In the genomic region with DNA sequence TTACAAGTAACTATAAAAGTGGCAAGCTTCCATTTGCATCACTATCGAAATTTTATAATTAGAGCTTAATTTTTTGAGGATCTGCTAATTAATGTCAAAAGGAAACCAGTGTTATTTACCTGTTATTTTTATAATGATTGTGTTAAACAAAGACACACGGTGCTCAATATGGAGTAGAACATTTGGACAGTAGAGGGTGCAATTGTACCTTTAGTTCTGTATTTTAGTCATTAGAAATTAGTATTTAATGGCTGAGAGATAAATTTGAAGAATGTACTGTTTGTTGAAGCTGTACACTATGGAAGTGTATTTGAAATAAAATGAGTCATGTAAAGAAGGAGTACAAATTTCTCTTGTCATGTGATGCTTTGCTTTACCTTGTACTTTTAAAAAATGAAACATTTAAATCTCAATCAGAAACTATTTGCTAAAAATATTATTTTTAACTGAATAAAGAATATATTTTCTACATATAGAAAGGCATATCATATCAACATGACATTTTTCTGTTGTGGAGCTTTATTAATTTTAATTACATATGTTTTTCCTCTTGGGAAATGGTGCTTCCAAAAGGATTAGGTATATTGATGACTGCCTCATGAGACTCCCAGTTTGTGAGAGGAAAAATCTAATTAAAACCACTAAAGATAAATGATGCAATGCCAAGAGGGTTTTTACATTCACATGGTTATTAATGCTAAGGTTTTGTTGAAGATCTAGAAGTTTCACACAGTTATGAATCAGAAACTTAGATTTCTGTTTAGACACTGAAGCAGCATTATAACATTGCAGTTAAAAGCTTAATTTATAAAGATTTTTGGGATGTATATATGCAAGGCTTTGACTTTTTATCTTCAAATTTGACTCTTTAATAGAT, we compare ENCODE assay signal across 9 cellular contexts. TPM values are rescaled to one million over a fixed set of nuclear protein-coding genes. Genes with fewer than 3 reads are reported as not detected.
DNase-seq lines count a peak whose midpoint lies in the region; ATAC-seq, FAIRE-seq and TF ChIP-seq lines count a peak whose summit lies in the region.
"Had no signal": no experiment of that assay in that cellular context is flagged by ENCODE, and none has a peak within 500 bp of the region (broad histone marks: within the 10 kb centered on the region; RNA-seq: fewer than 3 reads in every experiment).

No MANE protein-coding gene starts in this region.

- H3K27ac ChIP-seq in ACC112 (ENCODE audit: low read depth, low read length) (peak overlapping the region; percentile 12; the same call in 1 of the 2 replicates), keratinocyte (ENCODE audit: control insufficient read depth, insufficient read depth, low read length) (no peak overlapping the region)
- H3K27ac ChIP-seq in CD8-positive, alpha-beta T cell (ENCODE audit: low read depth, low read length) = no peak overlapping the region

- POLR2A ChIA-PET in CD8-positive, alpha-beta T cell (lab: Charles Lee) = no interaction called here
- POLR2A ChIA-PET in naive thymus-derived CD8-positive, alpha-beta T cell (lab: Charles Lee) = no interaction called here

- H3K4me3 Mint-ChIP-seq in HFFc6 = no peak overlapping the region
- no peak overlapping the region for H3K4me3 Mint-ChIP-seq in CD8-positive, alpha-beta T cell
- H3K4me3 Mint-ChIP-seq in naive thymus-derived CD8-positive, alpha-beta T cell = no peak overlapping the region
- H3K4me3 Mint-ChIP-seq: activated naive CD4-positive, alpha-beta T cell treated with anti-CD3 and anti-CD28 coated beads, Interleukin-2, amount 50 U/mL, for 24 hours had no signal

- H4K20me1 ChIP-seq in keratinocyte (ENCODE audit: control insufficient read depth, extremely low read depth, insufficient read depth, low read length) = no peaks in the 10 kb centered on the region

- peaks cover 7% of the 10 kb centered on the region; the same call in 1 of the 2 replicates for H3K4me1 Mint-ChIP-seq in HFFc6 (ENCODE audit: low read depth)
- no peaks in the 10 kb centered on the region for H3K4me1 Mint-ChIP-seq in CD8-positive, alpha-beta T cell (ENCODE audit: low read depth)
- no peaks in the 10 kb centered on the region for H3K4me1 Mint-ChIP-seq in naive thymus-derived CD8-positive, alpha-beta T cell
- H3K4me1 Mint-ChIP-seq: activated naive CD4-positive, alpha-beta T cell treated with anti-CD3 and anti-CD28 coated beads, Interleukin-2, amount 50 U/mL, for 24 hours had no signal

- no peaks in the 10 kb centered on the region for H3K9me3 Mint-ChIP-seq in HFFc6
- H3K9me3 Mint-ChIP-seq in CD8-positive, alpha-beta T cell = no peaks in the 10 kb centered on the region
- H3K9me3 Mint-ChIP-seq in naive thymus-derived CD8-positive, alpha-beta T cell = no peaks in the 10 kb centered on the region
- H3K9me3 Mint-ChIP-seq: activated naive CD4-positive, alpha-beta T cell treated with anti-CD3 and anti-CD28 coated beads, Interleukin-2, amount 50 U/mL, for 24 hours had no signal

- H3K9ac ChIP-seq in keratinocyte (ENCODE audit: control insufficient read depth, extremely low read depth, insufficient read depth, low read length) = no peak overlapping the region

- H3K9me1 ChIP-seq in keratinocyte (ENCODE audit: control insufficient read depth, extremely low read depth, insufficient read depth, low read length) = no peaks in the 10 kb centered on the region

- DNase-seq in HFFc6 (peak; percentile 58), amniotic epithelial cell (ENCODE audit: low read depth) (peak; percentile 57), keratinocyte (ENCODE audit: low read depth, low spot score) (no peak), ureter (ENCODE audit: low spot score) (no peak)
- DNase-seq in CD8-positive, alpha-beta T cell = no peak
- no peak for DNase-seq in naive thymus-derived CD8-positive, alpha-beta T cell
- DNase-seq in activated CD4-positive, alpha-beta T cell treated with anti-CD3 and anti-CD28 coated beads for 1 hour = no peak

- CTCF ChIA-PET in CD8-positive, alpha-beta T cell (lab: Charles Lee) = interaction anchor here (1.2 kb wide), 1 partner anchor 358 kb away, joined by 3 read pairs; no protein-coding TSS in a partner anchor

- dilution Hi-C loops in keratinocyte (cut with MboI; ENCODE audit: extremely low pct_ligation_motif_present, low sequenced_read_pairs) = no loop called here

- no peak overlapping the region for H3K4me3 ChIP-seq in ACC112 (ENCODE audit: low read depth, low read length)
- no peak overlapping the region for H3K4me3 ChIP-seq in keratinocyte (ENCODE audit: control insufficient read depth in 2 of 3, extremely low read depth in 1 of 3, insufficient read depth in 2 of 3, low read depth in 1 of 3, low read length in 3 of 3)
- no peak overlapping the region for H3K4me3 ChIP-seq in CD8-positive, alpha-beta T cell (ENCODE audit: low read depth, low read length)

- intact Hi-C loops in CD8-positive, alpha-beta T cell (cut with DNase I, micrococcal nuclease) = no loop called here

- H3K36me3 Mint-ChIP-seq in HFFc6 (ENCODE audit: low read depth) = no peaks in the 10 kb centered on the region
- H3K36me3 Mint-ChIP-seq in CD8-positive, alpha-beta T cell = no peaks in the 10 kb centered on the region
- H3K36me3 Mint-ChIP-seq in naive thymus-derived CD8-positive, alpha-beta T cell = no peaks in the 10 kb centered on the region
- H3K36me3 Mint-ChIP-seq: activated naive CD4-positive, alpha-beta T cell treated with anti-CD3 and anti-CD28 coated beads, Interleukin-2, amount 50 U/mL, for 24 hours had no signal

- ATAC-seq in CD8-positive, alpha-beta T cell = no peak
- no peak for ATAC-seq in naive thymus-derived CD8-positive, alpha-beta T cell

- H3K27me3 Mint-ChIP-seq in HFFc6 (ENCODE audit: insufficient read depth) = no peaks in the 10 kb centered on the region
- H3K27me3 Mint-ChIP-seq in CD8-positive, alpha-beta T cell (ENCODE audit: low read depth) = no peaks in the 10 kb centered on the region
- H3K27me3 Mint-ChIP-seq in naive thymus-derived CD8-positive, alpha-beta T cell = peaks cover 0 to 3% (median 0%) of the 10 kb centered on the region in 5 donors

- no peaks in the 10 kb centered on the region for H3K79me2 ChIP-seq in ACC112 (ENCODE audit: control insufficient read depth, insufficient read depth, low read length, unreplicated experiment)
- H3K79me2 ChIP-seq in keratinocyte (ENCODE audit: control insufficient read depth, insufficient read depth, low read length) = no peaks in the 10 kb centered on the region

- H3K4me1 ChIP-seq in ACC112 (ENCODE audit: control insufficient read depth, insufficient read depth, low read length, unreplicated experiment) (peaks cover 12% of the 10 kb centered on the region), keratinocyte (ENCODE audit: control insufficient read depth, extremely low read depth, insufficient read depth, low read length) (no peaks in the 10 kb centered on the region)
- H3K4me1 ChIP-seq in CD8-positive, alpha-beta T cell (ENCODE audit: insufficient read depth, low read length) = no peaks in the 10 kb centered on the region

- H3K27ac Mint-ChIP-seq in HFFc6 = no peak overlapping the region
- H3K27ac Mint-ChIP-seq in CD8-positive, alpha-beta T cell = no peak overlapping the region
- H3K27ac Mint-ChIP-seq in naive thymus-derived CD8-positive, alpha-beta T cell = no peak overlapping the region
- H3K27ac Mint-ChIP-seq: activated naive CD4-positive, alpha-beta T cell treated with anti-CD3 and anti-CD28 coated beads, Interleukin-2, amount 50 U/mL, for 24 hours had no signal

- H3K27me3 ChIP-seq in ACC112 (ENCODE audit: insufficient read depth, low read length) (no peaks in the 10 kb centered on the region), keratinocyte (ENCODE audit: control insufficient read depth, extremely low read depth, insufficient read depth, low read length) (no peaks in the 10 kb centered on the region)
- H3K27me3 ChIP-seq in CD8-positive, alpha-beta T cell (ENCODE audit: insufficient read depth, low read length) = no peaks in the 10 kb centered on the region

- H2AFZ ChIP-seq in ACC112 (ENCODE audit: low read length, unreplicated experiment) (no peak overlapping the region), keratinocyte (ENCODE audit: control insufficient read depth, low read length) (no peak overlapping the region)

- FAIRE-seq in keratinocyte (lab: Jason Lieb, UNC) = no peak

- H3K36me3 ChIP-seq in ACC112 (ENCODE audit: insufficient read depth, low read length) (no peaks in the 10 kb centered on the region), keratinocyte (ENCODE audit: control insufficient read depth in 2 of 2, extremely low read depth in 1 of 2, insufficient read depth in 2 of 2, low read length in 2 of 2) (no peaks in the 10 kb centered on the region)
- no peaks in the 10 kb centered on the region for H3K36me3 ChIP-seq in CD8-positive, alpha-beta T cell (ENCODE audit: insufficient read depth, low read length)

- H3K9me3 ChIP-seq in keratinocyte (ENCODE audit: control insufficient read depth, low read depth, low read length) = no peaks in the 10 kb centered on the region
- H3K9me3 ChIP-seq in CD8-positive, alpha-beta T cell (ENCODE audit: low read length) = no peaks in the 10 kb centered on the region

- no peak overlapping the region for H3K4me2 ChIP-seq in keratinocyte (ENCODE audit: control insufficient read depth, extremely low read depth, insufficient read depth, low read depth, low read length)

- TF ChIP-seq CTCF in HFFc6 (IDR thresholded peaks at IDR 0.05) = peak; percentile 90
- TF ChIP-seq CTCF in keratinocyte (optimal IDR thresholded peaks at IDR 0.05 in 1 of 3, IDR thresholded peaks at IDR 0.05 in 1 of 3, conservative IDR thresholded peaks at IDR 0.05 in 1 of 3; ENCODE audit: extremely low read depth in 1 of 3, insufficient read depth in 2 of 3, low read length in 3 of 3) = peak in 2 of 3 experiments; percentile 27 to 52
- no peak for TF ChIP-seq CTCF in CD8-positive, alpha-beta T cell (IDR thresholded peaks at IDR 0.05)

RNA-seq across cellular contexts. Expression of gene PRKG1, which starts 10.4 kb away (rescaled TPM):
- 10 to 100 TPM in 2 of 6 experiments, 1 to 10 TPM in 4; 9.3 to 10.1 (median 9.8) TPM for total RNA-seq in HFFc6 (2021; fragmentation: NEBNext Ultra II Directional; extraction: Animal tissue kit (Norgen Biotek cat#: 25700))
- polyA plus RNA-seq in keratinocyte = 0.06 to 0.30 TPM (median 0.24 TPM) in 3 replicates
- polyA plus RNA-seq in keratinocyte (2011; ENCODE audit: low read depth) = 0.04 TPM
- 0.06 and 0.16 TPM in 2 replicates for polyA plus RNA-seq in keratinocyte (2011; cell fraction: cytosol; rRNA removed)
- 0.20 and 0.33 TPM in 2 replicates for polyA plus RNA-seq in keratinocyte (2011; cell fraction: nucleus; rRNA removed)
- polyA plus RNA-seq in keratinocyte (2012; ENCODE audit: low replicate concordance) = 0.06 and 0.16 TPM in 2 replicates
- 0.03 to 0.23 TPM (median 0.07 TPM) in 3 replicates for polyA minus RNA-seq in keratinocyte
- polyA minus RNA-seq in keratinocyte (2011; cell fraction: cytosol; rRNA and poly(A)+ RNA removed) = not detected
- polyA minus RNA-seq in keratinocyte (2011; cell fraction: nucleus; rRNA and poly(A)+ RNA removed) = 1.2 and 3.0 TPM in 2 replicates
- total RNA-seq in CD8-positive, alpha-beta T cell = not detected
- total RNA-seq in naive thymus-derived CD8-positive, alpha-beta T cell = not detected
- polyA plus RNA-seq in naive thymus-derived CD8-positive, alpha-beta T cell = not detected
- 25.4 TPM for total RNA-seq in ureter

Comparison
In these comparisons a context has a peak if more than half of its experiments do, and no peak if none do; other contexts are left out.
1. DNase-seq: peak in HFFc6 (single experiment) and amniotic epithelial cell (single experiment); none in keratinocyte (single experiment), CD8-positive, alpha-beta T cell (0 of 7), naive thymus-derived CD8-positive, alpha-beta T cell (0 of 10), activated CD4-positive, alpha-beta T cell treated with anti-CD3 and anti-CD28 coated beads for 1 hour (single experiment) and ureter (single experiment).
2. RNA of gene PRKG1, which starts 10.4 kb away (total RNA-seq): 25.4 TPM in ureter (single experiment) and 9.3 to 10.1 TPM in HFFc6; not detected in naive thymus-derived CD8-positive, alpha-beta T cell and not detected in CD8-positive, alpha-beta T cell; every median in the first group is over 10 times any median in the second.